In the genomic region with DNA sequence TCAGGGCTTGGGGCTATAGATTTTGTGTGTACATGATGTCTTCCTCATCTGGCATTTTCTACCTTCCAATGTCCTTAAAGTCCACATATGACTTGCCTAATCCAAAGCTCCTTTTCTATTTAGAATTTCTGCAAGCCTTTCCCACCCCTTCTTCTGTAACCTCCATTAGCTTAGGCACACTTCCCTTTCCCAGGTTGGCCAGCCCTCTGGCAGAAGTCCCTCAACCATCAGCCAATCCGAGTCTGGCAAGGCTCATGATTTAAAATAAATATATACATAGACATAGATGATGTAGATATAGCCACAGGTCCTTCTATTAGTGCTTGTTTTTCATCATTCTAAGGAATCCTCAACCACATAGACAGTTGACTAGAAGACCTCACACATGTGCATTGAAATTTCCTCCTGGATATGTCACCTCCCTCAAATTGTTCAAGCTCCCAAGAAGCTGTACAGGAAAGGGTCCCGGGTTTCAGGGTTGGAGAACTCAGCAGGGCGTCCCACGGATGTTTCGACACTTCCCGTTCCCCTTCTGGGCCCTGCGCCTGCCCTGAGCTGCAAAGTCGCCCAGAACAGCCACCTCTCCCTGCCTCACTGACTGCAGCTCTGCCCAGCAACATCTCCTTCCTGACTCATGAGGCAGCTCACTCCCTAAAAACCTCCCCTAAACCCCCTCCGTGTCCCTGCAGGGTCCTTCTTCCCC, we compare ENCODE assay signal across 9 cellular contexts. TPM values are rescaled to one million over a fixed set of nuclear protein-coding genes. Genes with fewer than 3 reads are reported as not detected.
DNase-seq lines count a peak whose midpoint lies in the region; ATAC-seq, FAIRE-seq and TF ChIP-seq lines count a peak whose summit lies in the region.
"Had no signal": no experiment of that assay in that cellular context is flagged by ENCODE, and none has a peak within 500 bp of the region (broad histone marks: within the 10 kb centered on the region; RNA-seq: fewer than 3 reads in every experiment).

No MANE protein-coding gene starts in this region.

- H3K27me3 ChIP-seq in heart right ventricle: peaks cover 0 to 9% (median 0%) of the 10 kb centered on the region in 7 donors

- H3K9me3 ChIP-seq in heart right ventricle: no peaks in the 10 kb centered on the region

- H3K27ac ChIP-seq in heart right ventricle: peak overlapping the region in 4 of 10 donors; percentile 31 to 82 (median 44)

- no peak overlapping the region for H3K4me3 ChIP-seq in heart right ventricle

- no peak for DNase-seq in GM12891 (ENCODE audit: insufficient read length, low spot score)
- peak; percentile 93 for DNase-seq in SIG-M5 treated with dmso at 0.1 percent for 504 hours (lab: John Stamatoyannopoulos, UW; ENCODE audit: unreplicated experiment)
- peak; percentile 46 to 51 for DNase-seq in heart right ventricle
- DNase-seq in renal cortical epithelial cell (ENCODE audit: low read depth): peak; percentile 22
- no peak for DNase-seq in HCEC 1CT
- DNase-seq in 8988T: no peak

- peaks cover 0 to 27% (median 0%) of the 10 kb centered on the region in 9 donors for H3K4me1 ChIP-seq in heart right ventricle

- no peaks in the 10 kb centered on the region for H3K36me3 ChIP-seq in heart right ventricle

- intact Hi-C loops in heart right ventricle (cut with DNase I): loop anchor here in 6 of 10 donors (5.0 to 10.0 kb wide), 4 partner anchors 96 to 368 kb away; no protein-coding TSS in a partner anchor

- peak; percentile 95 for FAIRE-seq in GM12891 (lab: Jason Lieb, UNC)
- FAIRE-seq: TTC549 had no signal

- TF ChIP-seq POLR2A in GM12891 (IDR thresholded peaks at IDR 0.05; ENCODE audit: low read depth, low read length): no peak

- 52 to 62% methylated on average over 9 of the region's 9 CpGs for WGBS in heart right ventricle, 2 donors

- no peak for TF ChIP-seq CTCF in heart right ventricle (IDR thresholded peaks at IDR 0.05)

- ATAC-seq in heart right ventricle (peak; percentile 44 to 91 (median 80)), GM21825 (IDR thresholded peaks at IDR 0.05; ENCODE audit: unreplicated experiment) (no peak), GM18502 (IDR thresholded peaks at IDR 0.05; ENCODE audit: poor library complexity, unreplicated experiment) (no peak)

TF ChIP-seq in GM12891, 5 proteins besides CTCF, POLR2A, EP300 and RAD21:
- TF ChIP-seq PAX5 (IDR thresholded peaks at IDR 0.05; ENCODE audit: insufficient read depth, low read length, severe bottlenecking): no peak
- TF ChIP-seq POLR2AphosphoS5 (IDR thresholded peaks at IDR 0.05; ENCODE audit: low read depth, low read length): no peak
- TF ChIP-seq TAF1 (IDR thresholded peaks at IDR 0.05; ENCODE audit: low read depth, low read length): no peak
- no peak for TF ChIP-seq POU2F2 (IDR thresholded peaks at IDR 0.05; ENCODE audit: low read depth, low read length)
- peak; percentile 59; the same call in 1 of the 2 replicates for TF ChIP-seq SPI1 (IDR thresholded peaks at IDR 0.05; ENCODE audit: low read depth, low read length)

RNA-seq across cellular contexts. Expression of a gene that starts 20.4 kb away (rescaled TPM):
- 73.5 TPM for polyA plus RNA-seq in GM12891 (2012; ENCODE audit: low read depth, missing spikeins)
- total RNA-seq in heart right ventricle (10 to 100 TPM in 1 of 10 donors, 1 to 10 TPM in 9; 2.4 to 22.1 (median 4.4) TPM), renal cortical epithelial cell (5.4 and 14.9 TPM in 2 replicates)
- polyA plus RNA-seq in heart right ventricle: 1 to 10 TPM; 1.0 to 1.5 TPM

Comparison
In these comparisons a context has a peak if more than half of its experiments do, and no peak if none do; other contexts are left out.
1. DNase-seq: peak in SIG-M5 treated with dmso at 0.1 percent for 504 hours (single experiment), heart right ventricle (2 of 2) and renal cortical epithelial cell (single experiment); none in GM12891 (single experiment), HCEC 1CT (single experiment) and 8988T (single experiment).
2. ATAC-seq: peak in heart right ventricle (8 of 8); none in GM21825 (single experiment) and GM18502 (single experiment).